9 cellular contexts compared by ENCODE assay signal in genomic region chr3:196650740-196651311, GRCh38. TPM values are rescaled to one million over a fixed set of nuclear protein-coding genes. Genes with fewer than 3 reads are reported as not detected.
DNase-seq lines count a peak whose midpoint lies in the region; FAIRE-seq and TF ChIP-seq lines count a peak whose summit lies in the region.
"Had no signal": no experiment of that assay in that cellular context is flagged by ENCODE, and none has a peak within 500 bp of the region (broad histone marks: within the 10 kb centered on the region; RNA-seq: fewer than 3 reads in every experiment).

No MANE protein-coding gene starts in this region.

- H3K9me3 Mint-ChIP-seq in activated CD4-positive, alpha-beta T cell treated with anti-CD3 and anti-CD28 coated beads, Interleukin-2, amount 10 ng/mL, durations not matched to agents 7 days and 5 days, result no peaks in the 10 kb centered on the region
- H3K9me3 Mint-ChIP-seq in nephron, result no peaks in the 10 kb centered on the region

- no peak overlapping the region for H3K18ac ChIP-seq in H1 (ENCODE audit: extremely low read depth, low read length)

- no peak overlapping the region for H2AFZ ChIP-seq in H1 (ENCODE audit: low read length)

- no peak overlapping the region for H3K4me3 Mint-ChIP-seq in activated CD4-positive, alpha-beta T cell treated with anti-CD3 and anti-CD28 coated beads, Interleukin-2, amount 10 ng/mL, durations not matched to agents 7 days and 5 days
- no peak overlapping the region for H3K4me3 Mint-ChIP-seq in nephron

- no peaks in the 10 kb centered on the region for H3K27me3 Mint-ChIP-seq in activated CD4-positive, alpha-beta T cell treated with anti-CD3 and anti-CD28 coated beads, Interleukin-2, amount 10 ng/mL, durations not matched to agents 7 days and 5 days
- H3K27me3 Mint-ChIP-seq in nephron (ENCODE audit: low read depth), result peaks cover 22% of the 10 kb centered on the region

- H3K27ac Mint-ChIP-seq in activated CD4-positive, alpha-beta T cell treated with anti-CD3 and anti-CD28 coated beads, Interleukin-2, amount 10 ng/mL, durations not matched to agents 7 days and 5 days, result peak overlapping the region; percentile 66
- H3K27ac Mint-ChIP-seq in nephron, result peak overlapping the region; percentile 33 to 82 (median 74)

- peak overlapping the region; percentile 66 for H2BK15ac ChIP-seq in H1 (ENCODE audit: low read length)

- H4K20me1 ChIP-seq in H1 (replicated peaks in 1 of 2; ENCODE audit: control insufficient read depth in 1 of 2, insufficient read depth in 2 of 2, low read length in 2 of 2), result no peaks in the 10 kb centered on the region

- H3K36me3 ChIP-seq in H1 (ENCODE audit: control insufficient read depth in 2 of 4, insufficient read depth in 4 of 4, low read length in 3 of 4), result no peaks in the 10 kb centered on the region

- POLR2A ChIA-PET in activated CD4-positive, alpha-beta T cell treated with anti-CD3 and anti-CD28 coated beads, Interleukin-2, amount 10 ng/mL, durations not matched to agents 7 days and 5 days (lab: Charles Lee), result no interaction called here
- POLR2A ChIA-PET in H1 (lab: Charles Lee; ENCODE audit: partially characterized antibody), result interaction anchor here (0.7 to 2.6 kb wide), 5 partner anchors 10 to 93 kb away, joined by 3 to 7 read pairs (median 3); partner anchors contain the start of gene NRROS

- TF ChIP-seq RAD21 in H1 (IDR thresholded peaks at IDR 0.05 in 1 of 2, conservative IDR thresholded peaks at IDR 0.05 in 1 of 2; ENCODE audit: low read depth in 2 of 2, low read length in 2 of 2), result no peak

- 0 out of 2 replicates have a peak overlapping the region, but pooled peaks have one; percentile 69 for H4K8ac ChIP-seq in H1 (ENCODE audit: extremely low read depth, insufficient read depth, low read length)

- H3K36me3 Mint-ChIP-seq in activated CD4-positive, alpha-beta T cell treated with anti-CD3 and anti-CD28 coated beads, Interleukin-2, amount 10 ng/mL, durations not matched to agents 7 days and 5 days (ENCODE audit: low read depth), result peaks cover 48% of the 10 kb centered on the region
- no peaks in the 10 kb centered on the region for H3K36me3 Mint-ChIP-seq in nephron (ENCODE audit: low read depth)

- no peak for TF ChIP-seq CTCF in H1 (IDR thresholded peaks at IDR 0.05; ENCODE audit: control extremely low read depth in 1 of 3, insufficient read depth in 1 of 3, low read depth in 1 of 3, low read length in 3 of 3)
- no peak for TF ChIP-seq CTCF in nephron (IDR thresholded peaks at IDR 0.05; ENCODE audit: unreplicated experiment in 3 of 3)

- no peaks in the 10 kb centered on the region for H3K27me3 ChIP-seq in H1 (replicated peaks in 1 of 4; ENCODE audit: control insufficient read depth in 3 of 4, extremely low read depth in 1 of 4, insufficient read depth in 3 of 4, low read length in 3 of 4)

- 94% methylated on average over 6 of the region's 6 CpGs; no CpG with 5 or more reads in 1 of the 2 experiments for WGBS in H1 (ENCODE audit: extremely low coverage in 1 of 2, insufficient coverage in 1 of 2, insufficient read length in 1 of 2, insufficient replicate concordance in 2 of 2, low coverage in 1 of 2, low lambda C conversion rate in 2 of 2, missing lambda C conversion rate in 1 of 2), 2 experiments

- no peaks in the 10 kb centered on the region; the same call in 1 of the 2 replicates for H3K79me1 ChIP-seq in H1 (ENCODE audit: low read depth, low read length)

- no peaks in the 10 kb centered on the region for H3K23me2 ChIP-seq in H1 (ENCODE audit: low read depth, low read length)

- no peak for FAIRE-seq in H1 (lab: Jason Lieb, UNC)
- FAIRE-seq: G401.6 had no signal

- no peak overlapping the region for H3K23ac ChIP-seq in H1 (ENCODE audit: insufficient read length)

- H2BK20ac ChIP-seq in H1 (ENCODE audit: low read length), result no peak overlapping the region

- no peaks in the 10 kb centered on the region for H3K9me3 ChIP-seq in H1 (ENCODE audit: insufficient read depth in 2 of 2, low read depth in 1 of 2, low read length in 1 of 2)

- no peak overlapping the region for H2AK5ac ChIP-seq in H1 (ENCODE audit: low read depth, low read length)

- TF ChIP-seq POLR2A in H1 (IDR thresholded peaks at IDR 0.05; ENCODE audit: control extremely low read depth in 1 of 2, low read depth in 2 of 2, low read length in 2 of 2), result no peak

- H2BK120ac ChIP-seq in H1 (replicated peaks; ENCODE audit: low read depth, low read length), result no peak overlapping the region

- H2BK12ac ChIP-seq in H1 (ENCODE audit: low read depth, low read length), result peak overlapping the region; percentile 19; the same call in 1 of the 2 replicates

- H3K4ac ChIP-seq in H1 (replicated peaks; ENCODE audit: insufficient read length, low read depth, low read length), result peak overlapping the region; percentile 32

- TF ChIP-seq EP300 in H1 (IDR thresholded peaks at IDR 0.05; ENCODE audit: borderline replicate concordance in 1 of 2, low read depth in 2 of 2, low read length in 2 of 2), result no peak

- H3K56ac ChIP-seq in H1 (replicated peaks; ENCODE audit: insufficient read length, low read depth, low read length), result no peak overlapping the region

- H3K9ac ChIP-seq in H1 (replicated peaks in 1 of 4; ENCODE audit: extremely low read depth in 1 of 4, low read depth in 3 of 4, low read length in 3 of 4), result no peak overlapping the region

- no peak for DNase-seq in activated CD4-positive, alpha-beta T cell treated with anti-CD3 and anti-CD28 coated beads, Interleukin-2, amount 10 ng/mL, durations not matched to agents 7 days and 5 days
- DNase-seq in activated CD4-positive, alpha-beta T cell treated with anti-CD3 and anti-CD28 coated beads for 1 hour, result no peak
- DNase-seq in OCI-M1 (lab: John Stamatoyannopoulos, UW) (peak; percentile 77), H1 (ENCODE audit: low read depth in 1 of 2, low spot score in 2 of 2) (no peak), cerebellum (ENCODE audit: low spot score) (no peak), NCI-H1048 (lab: John Stamatoyannopoulos, UW) (no peak), NCI-H2107 (lab: John Stamatoyannopoulos, UW) (no peak)

- no peak overlapping the region for H3K4me2 ChIP-seq in H1 (ENCODE audit: insufficient read depth in 1 of 2, low read depth in 2 of 2, low read length in 2 of 2)

- no peak overlapping the region for H3K14ac ChIP-seq in H1 (ENCODE audit: insufficient read length)

- H3K27ac ChIP-seq in H1 (ENCODE audit: low read depth, low read length), result no peak overlapping the region

- peaks cover 8 to 18% (median 10%) of the 10 kb centered on the region in 4 experiments for H3K4me1 ChIP-seq in H1 (replicated peaks in 1 of 4; ENCODE audit: control insufficient read depth in 3 of 4, insufficient read depth in 4 of 4, low read length in 3 of 4)

- H3K4me3 ChIP-seq in H1 (ENCODE audit: extremely low read depth in 1 of 4, insufficient read depth in 2 of 4, low read depth in 3 of 4, low read length in 4 of 4), result no peak overlapping the region

- H3K79me2 ChIP-seq in H1 (ENCODE audit: control insufficient read depth in 1 of 2, insufficient read depth in 2 of 2, low read length in 2 of 2), result peaks cover 0 to 2% of the 10 kb centered on the region in 2 experiments; a peak in 1 of 4 replicates

- no peak overlapping the region for H4K91ac ChIP-seq in H1 (replicated peaks; ENCODE audit: insufficient read length, low read length)

- peaks cover 64% of the 10 kb centered on the region for H3K4me1 Mint-ChIP-seq in activated CD4-positive, alpha-beta T cell treated with anti-CD3 and anti-CD28 coated beads, Interleukin-2, amount 10 ng/mL, durations not matched to agents 7 days and 5 days
- peaks cover 10% of the 10 kb centered on the region for H3K4me1 Mint-ChIP-seq in nephron

- no peak overlapping the region for H4K5ac ChIP-seq in H1 (ENCODE audit: insufficient read length, low read depth, low read length)

- CTCF ChIA-PET in activated CD4-positive, alpha-beta T cell treated with anti-CD3 and anti-CD28 coated beads, Interleukin-2, amount 10 ng/mL, durations not matched to agents 7 days and 5 days (lab: Charles Lee), result interaction anchor here (1.4 to 3.4 kb wide), 6 partner anchors 11 to 61 kb away, joined by 3 to 16 read pairs (median 4); partner anchors contain the start of genes CEP19, NRROS and PIGX
- CTCF ChIA-PET in H1 (lab: Charles Lee; ENCODE audit: partially characterized antibody), result interaction anchor here (0.5 to 2.6 kb wide), 5 partner anchors 10 to 334 kb away, joined by 3 to 6 read pairs (median 5); no protein-coding TSS in a partner anchor

- no peak overlapping the region; the same call in 1 of the 2 replicates for H2BK5ac ChIP-seq in H1 (ENCODE audit: low read depth, low read length)

TF ChIP-seq in H1, 55 proteins besides CTCF, POLR2A, EP300 and RAD21 (continues in another document):
- TF ChIP-seq RNF2 (IDR thresholded peaks at IDR 0.05; ENCODE audit: borderline replicate concordance, low read depth, low read length, missing control alignments, poor library complexity, severe bottlenecking), result no peak
- no peak for TF ChIP-seq POLR2AphosphoS5 (IDR thresholded peaks at IDR 0.05; ENCODE audit: low read depth, low read length)
- no peak for TF ChIP-seq SP4 (IDR thresholded peaks at IDR 0.05; ENCODE audit: low read length)
- TF ChIP-seq POU5F1 (IDR thresholded peaks at IDR 0.05; ENCODE audit: low read depth, low read length), result no peak
- TF ChIP-seq JUN (IDR thresholded peaks at IDR 0.05; ENCODE audit: low read depth, low read length), result no peak
- no peak for TF ChIP-seq ATF3 (IDR thresholded peaks at IDR 0.05; ENCODE audit: insufficient read depth, low read depth, low read length)
- TF ChIP-seq CHD1 (IDR thresholded peaks at IDR 0.05; ENCODE audit: low read depth, low read length), result no peak
- no peak for TF ChIP-seq GABPA (IDR thresholded peaks at IDR 0.05; ENCODE audit: borderline replicate concordance, insufficient read depth, low read length)
- TF ChIP-seq GTF2F1 (IDR thresholded peaks at IDR 0.05; ENCODE audit: borderline replicate concordance, low read depth, low read length), result no peak
- no peak for TF ChIP-seq CEBPB (IDR thresholded peaks at IDR 0.05; ENCODE audit: low read depth, low read length)

RNA-seq across cellular contexts. Expression of gene NRROS, which starts 11.3 kb away (rescaled TPM):
- total RNA-seq in activated CD4-positive, alpha-beta T cell treated with anti-CD3 and anti-CD28 coated beads, Interleukin-2, amount 10 ng/mL, durations not matched to agents 7 days and 5 days, result 10 to 100 TPM; 36.6 to 40.6 TPM
- 5.1 and 5.3 TPM in 2 replicates for total RNA-seq in H1 (2021; fragmentation: NEBNext Ultra II Directional; extraction: Animal tissue kit (Norgen Biotek cat#: 25700))
- polyA plus RNA-seq in H1 (2011; rRNA removed), result 6.8 and 7.3 TPM in 2 replicates
- polyA plus RNA-seq in H1 (2011; cell fraction: cytosol; rRNA removed), result 2.3 TPM
- 5.1 TPM for polyA plus RNA-seq in H1 (2011; cell fraction: nucleus; rRNA removed)
- polyA plus RNA-seq in H1 (2012, experiment 1 of 2), result 3.4 to 7.6 TPM (median 6.4 TPM) in 4 replicates
- 5.6 TPM for polyA plus RNA-seq in H1 (2012, experiment 2 of 2)
- 10.3 TPM for polyA plus RNA-seq in H1 (2013, experiment 1 of 2)
- polyA plus RNA-seq in H1 (2013, experiment 2 of 2), result 10.1 TPM
- 2.2 and 2.6 TPM in 2 replicates for polyA minus RNA-seq in H1 (2011; rRNA and poly(A)+ RNA removed)
- 1.2 TPM for polyA minus RNA-seq in H1 (2011; cell fraction: cytosol; rRNA and poly(A)+ RNA removed)
- 2.8 TPM for polyA minus RNA-seq in H1 (2011; cell fraction: nucleus; rRNA and poly(A)+ RNA removed)
- 1.9 TPM for total RNA-seq in cerebellum
